ENCODE assay signal across 27 cellular contexts in genomic region chr16:73888840-73889577, GRCh38.
"Had no signal": no experiment of that assay in that cellular context is flagged by ENCODE, and none has a peak within 500 bp of the region (broad histone marks: within the 10 kb centered on the region; RNA-seq: fewer than 3 reads in every experiment).

No MANE protein-coding gene starts in this region.

- H3K9ac ChIP-seq: parathyroid adenoma had no signal

- H3K9me3 ChIP-seq: right lobe of liver, upper lobe of left lung had no signal

- H3K27me3 ChIP-seq: upper lobe of left lung had no signal

- H3K4me3 ChIP-seq: coronary artery, lung, right lobe of liver, upper lobe of left lung had no signal

- DNase-seq: activated CD4-positive, alpha-beta T cell treated with anti-CD3 and anti-CD28 coated beads for 4 hours; activated CD4-positive, alpha-beta T cell treated with anti-CD3 and anti-CD28 coated beads, Interleukin-2, amount 50 U/mL, for 48 hours; activated CD8-positive, alpha-beta memory T cell treated with anti-CD3 and anti-CD28 coated beads for 24 hours; activated effector memory CD4-positive, alpha-beta T cell treated with Interleukin-2 at 50 U/mL for 16 hours; activated naive CD4-positive, alpha-beta T cell treated with Interleukin-2 at 50 U/mL for 16 hours; anterior cingulate cortex; cerebellar nuclear complex; dorsolateral prefrontal cortex; effector memory CD8-positive, alpha-beta T cell; erythroblast; foreskin fibroblast; head of caudate nucleus; kidney glomerular epithelial cell; mesendoderm; occipital lobe; right lobe of liver; small intestine; stimulated activated CD4-positive, alpha-beta T cell treated with anti-CD3 and anti-CD28 coated beads, Interleukin-4, amount 100 ng/mL, for 24 hours; SW 1271; T-helper 9 cell; upper lobe of left lung had no signal

- ATAC-seq: effector memory CD8-positive, alpha-beta T cell; left lobe of liver; right lobe of liver; stimulated activated effector memory CD8-positive, alpha-beta T cell treated with anti-CD3 and anti-CD28 coated beads, Interleukin-12 subunit alpha, Interleukin-12 subunit beta, amount 100 ng/mL, for 72 hours had no signal

- H3K36me3 ChIP-seq: right lobe of liver, upper lobe of left lung had no signal

- H3K4me1 ChIP-seq: parathyroid adenoma, right lobe of liver, upper lobe of left lung had no signal

- H3K27ac ChIP-seq: coronary artery, parathyroid adenoma, right lobe of liver, VCaP had no signal
